In genomic region chr20:37290158-37290810, GRCh38 we compare ENCODE assay signal across 1 cellular context.
TF ChIP-seq lines count a peak whose summit lies in the region.

No MANE protein-coding gene starts in this region.

TF ChIP-seq in SK-N-SH treated with all-trans-retinoic acid at 6 μM for 48 hours, 23 proteins besides CTCF, POLR2A, EP300 and RAD21 (continued from another document):
- TF ChIP-seq CREB5 (CRISPR knock-in tag; IDR thresholded peaks at IDR 0.05; ENCODE audit: low read depth): no peak
- no peak for TF ChIP-seq TSHZ2 (CRISPR knock-in tag; IDR thresholded peaks at IDR 0.05)
TF ChIP-seq in SK-N-SH treated with all-trans-retinoic acid at 6 μM for 48 hours: peak in this region for 0.
